In genomic region chr4:176945314-176945713, GRCh38 we compare ENCODE assay signal across 25 cellular contexts.
"Had no signal": no experiment of that assay in that cellular context is flagged by ENCODE, and none has a peak within 500 bp of the region (broad histone marks: within the 10 kb centered on the region; RNA-seq: fewer than 3 reads in every experiment).

No MANE protein-coding gene starts in this region.

- H3K9me3 Mint-ChIP-seq: activated CD4-positive, alpha-beta T cell treated with anti-CD3 and anti-CD28 coated beads, Interleukin-2, amount 10 ng/mL, durations not matched to agents 7 days and 5 days; activated CD8-positive, alpha-beta T cell treated with anti-CD3 and anti-CD28 coated beads for 36 hours; activated naive CD4-positive, alpha-beta T cell treated with anti-CD3 and anti-CD28 coated beads, Interleukin-2, amount 50 U/mL, for 24 hours; nephron had no signal

- ATAC-seq: activated CD8-positive, alpha-beta T cell treated with anti-CD3 and anti-CD28 coated beads for 36 hours; left ventricle myocardium superior; right lobe of liver; stimulated activated naive B cell treated with anti-CD40 and anti-IgM and Interleukin-4, amounts not matched to agents 10 μg/mL and 1 μg/mL and 100 μg/mL, for 72 hours had no signal

- H3K27me3 ChIP-seq: ascending aorta, brain microvascular endothelial cell, esophagus squamous epithelium, right lobe of liver, transverse colon, uterus had no signal

- H3K4me1 ChIP-seq: ascending aorta, right lobe of liver, transverse colon, uterus had no signal

- H3K9me3 ChIP-seq: ascending aorta, esophagus squamous epithelium, right lobe of liver, transverse colon, uterus had no signal

- H3K36me3 ChIP-seq: ascending aorta, brain microvascular endothelial cell, esophagus squamous epithelium, right lobe of liver, transverse colon, uterus had no signal

- H3K27ac ChIP-seq: ascending aorta, brain microvascular endothelial cell, dorsolateral prefrontal cortex, esophagus squamous epithelium, right lobe of liver, transverse colon, uterus, VCaP had no signal

- H3K4me3 Mint-ChIP-seq: activated CD4-positive, alpha-beta T cell treated with anti-CD3 and anti-CD28 coated beads, Interleukin-2, amount 10 ng/mL, durations not matched to agents 7 days and 5 days; activated CD8-positive, alpha-beta T cell treated with anti-CD3 and anti-CD28 coated beads for 36 hours; activated naive CD4-positive, alpha-beta T cell treated with anti-CD3 and anti-CD28 coated beads, Interleukin-2, amount 50 U/mL, for 24 hours; nephron; stimulated activated naive B cell treated with anti-CD40 and anti-IgM and Interleukin-4, amounts not matched to agents 10 μg/mL and 1 μg/mL and 100 μg/mL, for 72 hours had no signal

- DNase-seq: activated CD4-positive, alpha-beta T cell treated with anti-CD3 and anti-CD28 coated beads, Interleukin-2, amount 10 ng/mL, durations not matched to agents 7 days and 5 days; activated CD4-positive, CD25-positive, alpha-beta regulatory T cell treated with anti-CD3 and anti-CD28 coated beads, Interleukin-2, amount 50 U/mL, for 72 hours; activated CD8-positive, alpha-beta T cell treated with anti-CD3 and anti-CD28 coated beads for 36 hours; activated gamma-delta T cell treated with Interleukin-2 at 50 U/mL for 16 hours; brain microvascular endothelial cell; central memory CD4-positive, alpha-beta T cell; dorsolateral prefrontal cortex; esophagus squamous epithelium; foreskin melanocyte; hippocampal formation; left ventricle myocardium superior; mammary epithelial cell; midbrain; right lobe of liver; small intestine; stimulated activated CD4-positive, alpha-beta T cell treated with anti-CD3 and anti-CD28 coated beads, Interleukin-15, amount 100 ng/mL, for 24 hours; stimulated activated CD4-positive, alpha-beta T cell treated with anti-CD3 and anti-CD28 coated beads, Interleukin-2, amount 100 ng/mL, for 48 hours; stimulated activated CD8-positive, alpha-beta memory T cell treated with anti-CD3 and anti-CD28 coated beads, Interleukin-4, amount 100 ng/mL, for 48 hours; stimulated activated naive B cell treated with anti-CD40 and anti-IgM and Interleukin-4, amounts not matched to agents 10 μg/mL and 1 μg/mL and 100 μg/mL, for 72 hours; transverse colon; uterus had no signal

- H3K4me1 Mint-ChIP-seq: activated CD4-positive, alpha-beta T cell treated with anti-CD3 and anti-CD28 coated beads, Interleukin-2, amount 10 ng/mL, durations not matched to agents 7 days and 5 days; activated naive CD4-positive, alpha-beta T cell treated with anti-CD3 and anti-CD28 coated beads, Interleukin-2, amount 50 U/mL, for 24 hours; stimulated activated naive B cell treated with anti-CD40 and anti-IgM and Interleukin-4, amounts not matched to agents 10 μg/mL and 1 μg/mL and 100 μg/mL, for 72 hours had no signal

- H3K27ac Mint-ChIP-seq: activated CD4-positive, alpha-beta T cell treated with anti-CD3 and anti-CD28 coated beads, Interleukin-2, amount 10 ng/mL, durations not matched to agents 7 days and 5 days; activated CD8-positive, alpha-beta T cell treated with anti-CD3 and anti-CD28 coated beads for 36 hours; activated naive CD4-positive, alpha-beta T cell treated with anti-CD3 and anti-CD28 coated beads, Interleukin-2, amount 50 U/mL, for 24 hours; nephron; stimulated activated naive B cell treated with anti-CD40 and anti-IgM and Interleukin-4, amounts not matched to agents 10 μg/mL and 1 μg/mL and 100 μg/mL, for 72 hours had no signal

- H3K27me3 Mint-ChIP-seq: activated CD4-positive, alpha-beta T cell treated with anti-CD3 and anti-CD28 coated beads, Interleukin-2, amount 10 ng/mL, durations not matched to agents 7 days and 5 days; activated CD8-positive, alpha-beta T cell treated with anti-CD3 and anti-CD28 coated beads for 36 hours; activated naive CD4-positive, alpha-beta T cell treated with anti-CD3 and anti-CD28 coated beads, Interleukin-2, amount 50 U/mL, for 24 hours; stimulated activated naive B cell treated with anti-CD40 and anti-IgM and Interleukin-4, amounts not matched to agents 10 μg/mL and 1 μg/mL and 100 μg/mL, for 72 hours had no signal

- H3K4me3 ChIP-seq: ascending aorta, dorsolateral prefrontal cortex, esophagus squamous epithelium, right lobe of liver, transverse colon, uterus had no signal

- H3K36me3 Mint-ChIP-seq: activated naive CD4-positive, alpha-beta T cell treated with anti-CD3 and anti-CD28 coated beads, Interleukin-2, amount 50 U/mL, for 24 hours; stimulated activated naive B cell treated with anti-CD40 and anti-IgM and Interleukin-4, amounts not matched to agents 10 μg/mL and 1 μg/mL and 100 μg/mL, for 72 hours had no signal
